Comparison of ENCODE assay signal across 21 cellular contexts in genomic region chr4:141849778-141850177, GRCh38.
"Had no signal": no experiment of that assay in that cellular context is flagged by ENCODE, and none has a peak within 500 bp of the region (broad histone marks: within the 10 kb centered on the region; RNA-seq: fewer than 3 reads in every experiment).

No MANE protein-coding gene starts in this region.

- H3K4me1 Mint-ChIP-seq: activated naive CD4-positive, alpha-beta T cell treated with anti-CD3 and anti-CD28 coated beads, Interleukin-2, amount 50 U/mL, for 24 hours; central memory CD8-positive, alpha-beta T cell; naive B cell had no signal

- H3K4me3 Mint-ChIP-seq: activated CD8-positive, alpha-beta T cell treated with anti-CD3 and anti-CD28 coated beads, Interleukin-2, amount 10 ng/mL, durations not matched to agents 7 days and 5 days; activated naive CD4-positive, alpha-beta T cell treated with anti-CD3 and anti-CD28 coated beads, Interleukin-2, amount 50 U/mL, for 24 hours; activated T-helper 1 cell treated with anti-CD3 and anti-CD28 coated beads, Interleukin-12 subunit alpha, Interleukin-12 subunit beta, Interleukin-2, Interleukin-4 antibody, amounts not matched to agents 30 ng/mL and 10 ng/mL and 1 ng/mL, durations not matched to agents 14 hours and 24 hours and 36 hours; central memory CD8-positive, alpha-beta T cell; endodermal cell; naive B cell had no signal

- H3K4me1 ChIP-seq: ascending aorta, gastrocnemius medialis, tibial artery had no signal

- ATAC-seq: activated CD8-positive, alpha-beta T cell treated with anti-CD3 and anti-CD28 coated beads, Interleukin-2, amount 10 ng/mL, durations not matched to agents 7 days and 5 days; gastrocnemius medialis; mucosa of descending colon; stimulated activated naive CD8-positive, alpha-beta T cell treated with anti-CD3 and anti-CD28 coated beads, Interleukin-15, Interleukin-2, amounts not matched to agents 100 U/mL and 50 U/mL, for 24 hours had no signal

- H3K27ac ChIP-seq: ascending aorta, gastrocnemius medialis, tibial artery had no signal

- H3K27me3 ChIP-seq: ascending aorta, gastrocnemius medialis, tibial artery had no signal

- H3K9me3 Mint-ChIP-seq: activated naive CD4-positive, alpha-beta T cell treated with anti-CD3 and anti-CD28 coated beads, Interleukin-2, amount 50 U/mL, for 24 hours; activated T-helper 1 cell treated with anti-CD3 and anti-CD28 coated beads, Interleukin-12 subunit alpha, Interleukin-12 subunit beta, Interleukin-2, Interleukin-4 antibody, amounts not matched to agents 30 ng/mL and 10 ng/mL and 1 ng/mL, durations not matched to agents 14 hours and 24 hours and 36 hours; central memory CD8-positive, alpha-beta T cell had no signal

- H3K27me3 Mint-ChIP-seq: naive B cell had no signal

- H3K27ac Mint-ChIP-seq: activated CD8-positive, alpha-beta T cell treated with anti-CD3 and anti-CD28 coated beads, Interleukin-2, amount 10 ng/mL, durations not matched to agents 7 days and 5 days; activated naive CD4-positive, alpha-beta T cell treated with anti-CD3 and anti-CD28 coated beads, Interleukin-2, amount 50 U/mL, for 24 hours; activated T-helper 1 cell treated with anti-CD3 and anti-CD28 coated beads, Interleukin-12 subunit alpha, Interleukin-12 subunit beta, Interleukin-2, Interleukin-4 antibody, amounts not matched to agents 30 ng/mL and 10 ng/mL and 1 ng/mL, durations not matched to agents 14 hours and 24 hours and 36 hours; endodermal cell; naive B cell had no signal

- H3K36me3 Mint-ChIP-seq: activated naive CD4-positive, alpha-beta T cell treated with anti-CD3 and anti-CD28 coated beads, Interleukin-2, amount 50 U/mL, for 24 hours; naive B cell had no signal

- H3K4me3 ChIP-seq: ascending aorta, gastrocnemius medialis, mucosa of descending colon, tibial artery had no signal

- H3K9me3 ChIP-seq: ascending aorta, gastrocnemius medialis, mucosa of descending colon, tibial artery had no signal

- H3K36me3 ChIP-seq: ascending aorta, gastrocnemius medialis, tibial artery had no signal

- DNase-seq: activated CD4-positive, alpha-beta T cell treated with anti-CD3 and anti-CD28 coated beads for 1 hour; activated CD4-positive, alpha-beta T cell treated with anti-CD3 and anti-CD28 coated beads, Interleukin-2, amount 50 U/mL, for 1 hour; activated CD8-positive, alpha-beta T cell treated with anti-CD3 and anti-CD28 coated beads, Interleukin-2, amount 10 ng/mL, durations not matched to agents 7 days and 5 days; activated gamma-delta T cell treated with Interleukin-2 at 50 U/mL for 16 hours; cortex of kidney; endodermal cell; gastrocnemius medialis; hippocampal formation; mesenchymal stem cell; mucosa of descending colon; naive B cell; nucleus accumbens; posterior cingulate gyrus; stimulated activated CD4-positive, alpha-beta T cell treated with anti-CD3 and anti-CD28 coated beads, Interleukin-4, amount 100 ng/mL, for 4 hours; stimulated activated naive CD8-positive, alpha-beta T cell treated with anti-CD3 and anti-CD28 coated beads, Interleukin-15, Interleukin-2, amounts not matched to agents 100 U/mL and 50 U/mL, for 24 hours; T-helper 9 cell; tibial artery had no signal
